ENCODE assay signal across 8 cellular contexts in the genomic region with DNA sequence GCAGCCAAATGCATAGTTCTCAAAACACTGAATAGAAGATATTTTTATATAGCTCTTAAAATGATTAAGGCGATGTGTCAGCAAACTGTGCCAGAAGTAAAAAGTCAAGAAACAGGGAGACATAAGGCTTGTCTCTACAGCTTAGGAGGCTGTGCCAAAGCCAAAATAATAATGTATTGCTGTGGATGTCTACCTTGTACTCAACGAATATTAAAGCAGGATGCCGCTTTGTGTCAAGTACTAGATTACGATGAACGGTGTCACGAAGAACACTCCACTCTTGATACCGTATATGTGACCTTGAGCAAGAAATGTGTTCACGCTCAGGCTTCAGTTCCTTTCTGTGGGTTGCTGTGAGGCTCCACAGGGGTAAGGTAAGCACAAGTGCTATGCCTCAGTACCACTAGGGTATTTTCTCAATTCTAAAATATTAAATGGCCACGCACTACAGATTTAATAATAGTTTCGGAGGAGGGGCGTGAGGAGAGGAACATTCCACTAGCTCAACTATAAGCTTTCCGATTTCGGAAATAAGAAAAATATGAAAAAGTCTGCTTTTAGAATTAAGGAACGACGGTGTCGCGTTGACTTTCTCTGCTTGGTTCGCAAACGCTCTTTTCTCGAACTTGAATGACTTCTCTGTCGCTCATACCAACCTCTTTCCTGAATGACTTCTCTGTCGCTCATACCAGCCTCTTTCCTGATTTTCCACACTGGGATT. TPM values are rescaled to one million over a fixed set of nuclear protein-coding genes. Genes with fewer than 3 reads are reported as not detected.
DNase-seq lines count a peak whose midpoint lies in the region; ATAC-seq, FAIRE-seq and TF ChIP-seq lines count a peak whose summit lies in the region.

No MANE protein-coding gene starts in this region.

- CTCF ChIA-PET in activated CD4-positive, alpha-beta memory T cell treated with anti-CD3 and anti-CD28 coated beads for 36 hours (lab: Charles Lee), result interaction anchor here (0.8 to 6.6 kb wide), 14 partner anchors 9 to 716 kb away, joined by 3 to 72 read pairs (median 4); partner anchors contain the start of genes CLGN and ELMOD2

- no peaks in the 10 kb centered on the region for H3K27me3 Mint-ChIP-seq in activated CD4-positive, alpha-beta memory T cell treated with anti-CD3 and anti-CD28 coated beads for 36 hours

- no peaks in the 10 kb centered on the region for H3K36me3 Mint-ChIP-seq in activated CD4-positive, alpha-beta memory T cell treated with anti-CD3 and anti-CD28 coated beads for 36 hours

- H3K4me1 ChIP-seq in pancreas, result peaks cover 0 to 22% (median 4%) of the 10 kb centered on the region in 3 donors

- TF ChIP-seq CTCF in GM12872 (IDR thresholded peaks at IDR 0.05; ENCODE audit: insufficient read depth, low read depth, low read length), result peak; percentile 18; the same call in 1 of the 3 replicates
- TF ChIP-seq CTCF in fibroblast of mammary gland (conservative IDR thresholded peaks at IDR 0.05; ENCODE audit: control insufficient read depth, insufficient read depth, low read depth, low read length), result peak; percentile 21
- no peak for TF ChIP-seq CTCF in pancreas (IDR thresholded peaks at IDR 0.05)

- WGBS in pancreas, 2 donors, result 7 to 9% methylated on average over 22 of the region's 22 CpGs

- H3K4me3 ChIP-seq in fibroblast of mammary gland (ENCODE audit: control insufficient read depth, low read depth, low read length) (peak overlapping the region; percentile 61), pancreas (peak overlapping the region; percentile 23 to 90 (median 68))

- H3K9me3 ChIP-seq in pancreas, result no peaks in the 10 kb centered on the region

- DNase-seq in A172 (ENCODE audit: low spot score) (peak; percentile 9), NAMALWA (ENCODE audit: low spot score) (peak; percentile 62), fibroblast of mammary gland (ENCODE audit: low read depth) (peak; percentile 7), pancreas (no peak), HTR-8/SVneo (ENCODE audit: insufficient read length, low spot score) (no peak)
- DNase-seq in activated CD4-positive, alpha-beta memory T cell treated with anti-CD3 and anti-CD28 coated beads for 36 hours, result peak; percentile 50

- no peak overlapping the region for H3K4me3 Mint-ChIP-seq in activated CD4-positive, alpha-beta memory T cell treated with anti-CD3 and anti-CD28 coated beads for 36 hours

- no peaks in the 10 kb centered on the region for H3K36me3 ChIP-seq in pancreas

- H3K27me3 ChIP-seq in pancreas, result no peaks in the 10 kb centered on the region

- peaks cover 32% of the 10 kb centered on the region for H3K4me1 Mint-ChIP-seq in activated CD4-positive, alpha-beta memory T cell treated with anti-CD3 and anti-CD28 coated beads for 36 hours (ENCODE audit: low read depth)

- POLR2A ChIA-PET in activated CD4-positive, alpha-beta memory T cell treated with anti-CD3 and anti-CD28 coated beads for 36 hours (lab: Charles Lee), result interaction anchor here (1.4 kb wide), 1 partner anchor 151 kb away, joined by 3 read pairs; no protein-coding TSS in a partner anchor

- H3K27ac ChIP-seq in pancreas, result peak overlapping the region in 3 of 4 donors; percentile 33 to 64 (median 34)

- ATAC-seq in HG02588 (IDR thresholded peaks at IDR 0.05; ENCODE audit: unreplicated experiment) (peak; percentile 47), pancreas (peak in 2 of 4 donors; percentile 10 to 29)

- H3K9me3 Mint-ChIP-seq in activated CD4-positive, alpha-beta memory T cell treated with anti-CD3 and anti-CD28 coated beads for 36 hours, result no peaks in the 10 kb centered on the region

- FAIRE-seq in pancreas (lab: Jason Lieb, UNC) (no peak), HTR-8/SVneo (lab: Jason Lieb, UNC) (no peak)

- intact Hi-C loops in activated CD4-positive, alpha-beta memory T cell treated with anti-CD3 and anti-CD28 coated beads for 36 hours (cut with micrococcal nuclease), result loop anchor here (1.0 to 10.0 kb wide), 10 partner anchors 14 to 1264 kb away; partner anchors contain the start of genes ELMOD2, IL15, MAML3 and RAB33B
- intact Hi-C loops in pancreas (cut with DNase I), result no loop called here

- no peak overlapping the region for H3K27ac Mint-ChIP-seq in activated CD4-positive, alpha-beta memory T cell treated with anti-CD3 and anti-CD28 coated beads for 36 hours

RNA-seq across cellular contexts. Expression of gene SCOC, which starts 0.7 kb away (rescaled TPM):
- 133 and 159 TPM in 2 replicates for total RNA-seq in A172 (2014; rRNA removed; shearing (Covaris generic))
- 10 to 100 TPM; 46.9 to 48.4 TPM for total RNA-seq in activated CD4-positive, alpha-beta memory T cell treated with anti-CD3 and anti-CD28 coated beads for 36 hours
- 10 to 100 TPM; 19.4 to 45.6 (median 35.4) TPM for total RNA-seq in pancreas
- polyA plus RNA-seq in pancreas, result 10 to 100 TPM; 28.4 to 62.5 TPM

RNA-seq across cellular contexts. Expression of gene CLGN, which starts 54.7 kb away (rescaled TPM):
- 0.53 and 1.3 TPM in 2 replicates for total RNA-seq in A172 (2014; rRNA removed; shearing (Covaris generic))
- under 1 TPM in 1 of 2 experiments, not detected in 1; 0.10 TPM for total RNA-seq in activated CD4-positive, alpha-beta memory T cell treated with anti-CD3 and anti-CD28 coated beads for 36 hours
- total RNA-seq in pancreas, result 1 to 10 TPM in 3 of 6 donors, under 1 TPM in 3; 0.65 to 3.2 (median 1.0) TPM
- polyA plus RNA-seq in pancreas, result 1 to 10 TPM; 1.1 to 5.8 TPM

Comparison
In these comparisons a context has a peak if more than half of its experiments do, and no peak if none do; other contexts are left out.
1. DNase-seq: peak in A172 (single experiment), NAMALWA (single experiment), activated CD4-positive, alpha-beta memory T cell treated with anti-CD3 and anti-CD28 coated beads for 36 hours (single experiment) and fibroblast of mammary gland (single experiment); none in pancreas (0 of 6) and HTR-8/SVneo (single experiment).
2. CTCF ChIP-seq: peak in GM12872 (single experiment) and fibroblast of mammary gland (single experiment); none in pancreas (0 of 4).